Comparison of ENCODE assay signal across 15 cellular contexts in the genomic region with DNA sequence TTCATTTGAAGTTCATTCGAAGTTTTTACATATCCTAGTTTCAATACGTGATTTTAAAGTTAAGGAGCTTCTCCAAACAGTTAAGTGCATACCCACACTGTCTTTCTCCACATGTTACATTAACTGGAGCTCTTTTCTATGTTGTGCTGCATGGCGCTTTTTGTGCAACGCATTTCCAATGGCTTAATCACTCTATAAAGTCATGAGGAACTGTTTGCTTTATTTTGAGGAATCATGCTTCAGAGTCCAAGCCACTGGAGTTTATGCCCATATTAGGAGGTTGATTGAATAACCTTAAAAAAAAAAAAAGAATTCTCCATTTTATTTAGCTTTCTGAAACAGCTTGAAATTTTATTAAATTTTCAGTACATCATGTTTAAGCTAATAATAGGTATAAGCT.
DNase-seq lines count a peak whose midpoint lies in the region; ATAC-seq, FAIRE-seq and TF ChIP-seq lines count a peak whose summit lies in the region.
"Had no signal": no experiment of that assay in that cellular context is flagged by ENCODE, and none has a peak within 500 bp of the region (broad histone marks: within the 10 kb centered on the region; RNA-seq: fewer than 3 reads in every experiment).

No MANE protein-coding gene starts in this region.

- ATAC-seq in PC-3 (peak; percentile 99), GM21529 (IDR thresholded peaks at IDR 0.05; ENCODE audit: unreplicated experiment) (no peak)
- ATAC-seq: T-helper 17 cell had no signal

- H3K4me3 ChIP-seq in PC-3 (ENCODE audit: low read length) (peak overlapping the region; percentile 7; the same call in 1 of the 2 replicates), sigmoid colon (no peak overlapping the region), suprapubic skin (no peak overlapping the region)
- H3K4me3 ChIP-seq: tibial nerve had no signal

- H3K4me2 ChIP-seq in PC-3 (ENCODE audit: low read length): peak overlapping the region; percentile 44

- no peaks in the 10 kb centered on the region for H3F3A ChIP-seq in PC-3 (ENCODE audit: low read length, unreplicated experiment)

- TF ChIP-seq EP300 in sigmoid colon (IDR thresholded peaks at IDR 0.05) (peak in 1 of 4 donors; percentile 57), suprapubic skin (IDR thresholded peaks at IDR 0.05) (no peak)

- H3K27me3 ChIP-seq in PC-3 (ENCODE audit: low read length): no peaks in the 10 kb centered on the region
- H3K27me3 ChIP-seq in sigmoid colon: no peaks in the 10 kb centered on the region
- H3K27me3 ChIP-seq in suprapubic skin: no peaks in the 10 kb centered on the region
- H3K27me3 ChIP-seq: tibial nerve had no signal

- BruUV-seq in PC-3 (replicated peaks; lab: Mats Ljungman, UMichigan): no TSS peak

- peaks cover 23% of the 10 kb centered on the region for H3K4me1 ChIP-seq in PC-3 (ENCODE audit: insufficient read depth, low read length)
- H3K4me1 ChIP-seq in sigmoid colon: peaks cover 0 to 60% (median 31%) of the 10 kb centered on the region in 4 donors
- H3K4me1 ChIP-seq in suprapubic skin: no peaks in the 10 kb centered on the region
- H3K4me1 ChIP-seq: tibial nerve had no signal

- CTCF ChIA-PET in PC-3 (lab: Charles Lee): interaction anchor here (0.6 to 1.2 kb wide), 6 partner anchors 36 to 110 kb away, joined by 3 to 9 read pairs (median 4); no protein-coding TSS in a partner anchor

- DNase-seq in EH (ENCODE audit: low read depth) (peak; percentile 96), PC-3 (peak; percentile 93), epithelial cell of prostate (ENCODE audit: low read depth, low spot score) (peak; percentile 39), sigmoid colon (no peak), LoVo (ENCODE audit: low spot score) (no peak), suprapubic skin (ENCODE audit: low spot score in 2 of 2) (no peak), GM12891 (ENCODE audit: insufficient read length, low spot score) (no peak)
- DNase-seq: activated CD4-positive, alpha-beta memory T cell treated with anti-CD3 and anti-CD28 coated beads, Interleukin-2, amount 10 ng/mL, durations not matched to agents 7 days and 5 days; activated naive CD4-positive, alpha-beta T cell treated with Interleukin-2 at 50 U/mL for 16 hours; effector CD4-positive, alpha-beta T cell; NCI-H1092 treated with DMSO at 0.1 percent for 48 hours; NCI-H69; T-helper 17 cell had no signal

- H3K9ac ChIP-seq in PC-3 (ENCODE audit: low read length): peak overlapping the region; percentile 0; the same call in 1 of the 2 replicates

- H3K36me3 ChIP-seq in PC-3 (ENCODE audit: low read depth, low read length): no peaks in the 10 kb centered on the region
- H3K36me3 ChIP-seq in sigmoid colon: no peaks in the 10 kb centered on the region
- H3K36me3 ChIP-seq in suprapubic skin: no peaks in the 10 kb centered on the region
- H3K36me3 ChIP-seq: tibial nerve had no signal

- POLR2A ChIA-PET in PC-3 (lab: Charles Lee; ENCODE audit: unreplicated experiment): interaction anchor here (0.5 to 1.0 kb wide), 13 partner anchors 13 to 854 kb away, joined by 3 to 18 read pairs (median 4); a partner anchor contains a TSS

- H3K9me2 ChIP-seq in PC-3 (replicated peaks; ENCODE audit: low read length): no peaks in the 10 kb centered on the region

- no peaks in the 10 kb centered on the region for H4K20me1 ChIP-seq in PC-3 (ENCODE audit: low read length)

- no peak for FAIRE-seq in GM12891 (lab: Jason Lieb, UNC)

- TF ChIP-seq POLR2A in sigmoid colon (IDR thresholded peaks at IDR 0.05) (no peak), suprapubic skin (IDR thresholded peaks at IDR 0.05) (no peak), GM12891 (IDR thresholded peaks at IDR 0.05; ENCODE audit: low read depth, low read length) (no peak)

- intact Hi-C loops in PC-3 (cut with micrococcal nuclease): loop anchor here (1.0 to 5.0 kb wide), 6 partner anchors 16 to 133 kb away; a partner anchor contains a TSS
- intact Hi-C loops in sigmoid colon (cut with DNase I): loop anchor here (2.0 to 5.0 kb wide), 2 partner anchors 62 to 107 kb away; no protein-coding TSS in a partner anchor

- no peaks in the 10 kb centered on the region for H3K79me2 ChIP-seq in PC-3 (ENCODE audit: low read length)

- peak overlapping the region; percentile 42 for H2AFZ ChIP-seq in PC-3 (ENCODE audit: low read length)

- peak overlapping the region; percentile 29 for H3K27ac ChIP-seq in PC-3 (ENCODE audit: low read length)
- H3K27ac ChIP-seq in epithelial cell of prostate: no peak overlapping the region
- H3K27ac ChIP-seq in sigmoid colon: peak overlapping the region in 3 of 4 donors; percentile 54 to 79 (median 69)
- H3K27ac ChIP-seq in suprapubic skin: no peak overlapping the region
- H3K27ac ChIP-seq: tibial nerve had no signal

- TF ChIP-seq CTCF in PC-3 (conservative IDR thresholded peaks at IDR 0.05; ENCODE audit: low read depth, low read length) (no peak), sigmoid colon (IDR thresholded peaks at IDR 0.05) (no peak), suprapubic skin (IDR thresholded peaks at IDR 0.05) (no peak)

- WGBS in sigmoid colon, 2 donors: 27 to 75% methylated on average over 4 of the region's 4 CpGs
- WGBS in suprapubic skin: 83% methylated on average over 4 of the region's 4 CpGs

- H3K9me3 ChIP-seq in PC-3 (ENCODE audit: low read length): no peaks in the 10 kb centered on the region
- H3K9me3 ChIP-seq in sigmoid colon: no peaks in the 10 kb centered on the region
- H3K9me3 ChIP-seq in suprapubic skin: no peaks in the 10 kb centered on the region

TF ChIP-seq in GM12891, 5 proteins besides CTCF, POLR2A, EP300 and RAD21:
- TF ChIP-seq PAX5 (IDR thresholded peaks at IDR 0.05; ENCODE audit: insufficient read depth, low read length, severe bottlenecking) (no peak), POLR2AphosphoS5 (IDR thresholded peaks at IDR 0.05; ENCODE audit: low read depth, low read length) (no peak), TAF1 (IDR thresholded peaks at IDR 0.05; ENCODE audit: low read depth, low read length) (no peak), POU2F2 (IDR thresholded peaks at IDR 0.05; ENCODE audit: low read depth, low read length) (no peak), SPI1 (IDR thresholded peaks at IDR 0.05; ENCODE audit: low read depth, low read length) (no peak)

Comparison
In these comparisons a context has a peak if more than half of its experiments do, and no peak if none do; other contexts are left out.
1. DNase-seq: peak in EH (single experiment), PC-3 (single experiment) and epithelial cell of prostate (single experiment); none in sigmoid colon (single experiment), LoVo (single experiment), suprapubic skin (0 of 2) and GM12891 (single experiment).
2. H3K27ac ChIP-seq: peak in PC-3 (single experiment) and sigmoid colon (3 of 4); none in epithelial cell of prostate (single experiment) and suprapubic skin (single experiment).